ENCODE assay signal across 24 cellular contexts in the genomic region with DNA sequence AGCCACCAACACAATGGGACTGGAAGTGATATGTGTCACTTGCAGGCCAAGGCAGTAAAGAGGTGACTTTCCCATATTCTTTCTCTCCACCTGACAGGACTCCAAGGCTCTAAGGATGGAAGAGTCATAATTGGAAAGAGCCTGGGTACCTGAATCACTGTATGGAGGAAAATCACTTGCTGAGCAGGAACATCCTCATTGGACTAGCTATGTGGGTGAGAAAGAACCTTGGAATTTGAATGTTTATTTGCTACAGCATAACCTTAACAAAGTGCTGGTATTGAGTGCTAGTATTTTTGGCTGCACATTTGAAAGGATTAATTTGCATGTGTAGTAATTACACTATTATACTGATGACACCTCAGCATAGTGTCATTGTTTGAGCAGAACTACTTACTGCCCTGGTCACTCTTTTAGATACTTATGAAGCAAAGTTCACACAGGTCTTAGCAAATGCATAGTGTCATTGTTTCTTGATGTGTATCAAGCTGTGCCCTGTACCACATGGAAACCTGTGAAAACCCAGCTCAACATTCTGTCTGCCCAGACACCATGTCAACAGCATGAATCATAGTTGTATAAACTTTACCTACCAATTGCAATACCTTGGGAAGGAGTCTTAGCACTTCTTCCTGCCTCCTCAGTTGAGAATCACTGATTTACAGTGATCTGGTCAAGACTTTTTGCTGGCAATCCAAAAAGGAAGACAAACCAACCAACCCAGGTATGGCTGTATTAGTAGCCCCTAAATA. TPM values are rescaled to one million over a fixed set of nuclear protein-coding genes. Genes with fewer than 3 reads are reported as not detected.
A peak's percentile ranks its signal among the peaks of the same experiment; 100 is the strongest.
DNase-seq lines count a peak whose midpoint lies in the region; ATAC-seq and TF ChIP-seq lines count a peak whose summit lies in the region.
"Had no signal": no experiment of that assay in that cellular context is flagged by ENCODE, and none has a peak within 500 bp of the region (broad histone marks: within the 10 kb centered on the region; RNA-seq: fewer than 3 reads in every experiment).

No MANE protein-coding gene starts in this region.

- peak; percentile 78 for DNase-seq in SIG-M5 treated with dmso at 0.1 percent for 504 hours (lab: John Stamatoyannopoulos, UW; ENCODE audit: unreplicated experiment)
- DNase-seq in SIG-M5 (lab: John Stamatoyannopoulos, UW), result no peak
- no peak for DNase-seq in RWPE2 (ENCODE audit: low spot score)
- DNase-seq in foreskin keratinocyte, result peak; percentile 92 to 93
- no peak for DNase-seq in type B pancreatic cell (ENCODE audit: extremely low spot score, unreplicated experiment)
- DNase-seq in MG63, result no peak
- no peak for DNase-seq in NCI-H187 treated with DMSO at 0.1 percent for 48 hours (lab: John Stamatoyannopoulos, UW)
- no peak for DNase-seq in cortex of kidney (lab: John Stamatoyannopoulos, UW)
- DNase-seq: activated CD4-positive, alpha-beta T cell treated with anti-CD3 and anti-CD28 coated beads for 36 hours; activated naive CD8-positive, alpha-beta T cell treated with anti-CD3 and anti-CD28 coated beads for 36 hours; body of pancreas; endodermal cell; hippocampal formation; KBM-7; naive B cell; NCI-H2081; right cardiac atrium; stimulated activated CD4-positive, alpha-beta T cell treated with anti-CD3 and anti-CD28 coated beads, Interleukin-15, amount 100 ng/mL, for 24 hours; SW 1271 had no signal

- H3K4me1 ChIP-seq in RWPE2 (ENCODE audit: insufficient read depth, poor library complexity, severe bottlenecking), result peaks cover 74% of the 10 kb centered on the region
- H3K4me1 ChIP-seq in foreskin keratinocyte, result peaks cover 55% of the 10 kb centered on the region

- TF ChIP-seq CTCF in RWPE2 (IDR thresholded peaks at IDR 0.05; ENCODE audit: poor library complexity, severe bottlenecking) (no peak), foreskin keratinocyte (conservative IDR thresholded peaks at IDR 0.05) (no peak), type B pancreatic cell (conservative IDR thresholded peaks at IDR 0.05) (no peak)

- H3K27me3 ChIP-seq in RWPE2 (ENCODE audit: insufficient read depth, poor library complexity, severe bottlenecking) (no peaks in the 10 kb centered on the region), foreskin keratinocyte (no peaks in the 10 kb centered on the region), MG63 (no peaks in the 10 kb centered on the region)
- H3K27me3 ChIP-seq: BLaER1, body of pancreas had no signal

- H3K9me3 Mint-ChIP-seq in type B pancreatic cell, result no peaks in the 10 kb centered on the region
- H3K9me3 Mint-ChIP-seq: activated naive CD8-positive, alpha-beta T cell treated with anti-CD3 and anti-CD28 coated beads for 36 hours; activated T-helper 2 cell treated with anti-CD3 and anti-CD28 coated beads, Interferon-gamma antibody, Interleukin-2, Interleukin-4, amounts not matched to agents 10 μg/mL and 5 μg/mL and 100 μg/mL, durations not matched to agents 14 hours and 24 hours and 36 hours; endodermal cell had no signal

- H3K36me3 ChIP-seq in RWPE2 (ENCODE audit: low read depth), result no peaks in the 10 kb centered on the region
- no peaks in the 10 kb centered on the region for H3K36me3 ChIP-seq in MG63
- H3K36me3 ChIP-seq: BLaER1 had no signal

- H3K4me3 Mint-ChIP-seq in type B pancreatic cell, result no peak overlapping the region
- H3K4me3 Mint-ChIP-seq: activated CD4-positive, alpha-beta T cell treated with anti-CD3 and anti-CD28 coated beads for 36 hours; activated naive CD8-positive, alpha-beta T cell treated with anti-CD3 and anti-CD28 coated beads for 36 hours; endodermal cell; naive B cell had no signal

- peak overlapping the region; percentile 43 for H3K27ac Mint-ChIP-seq in type B pancreatic cell
- H3K27ac Mint-ChIP-seq: activated CD4-positive, alpha-beta T cell treated with anti-CD3 and anti-CD28 coated beads for 36 hours; activated naive CD8-positive, alpha-beta T cell treated with anti-CD3 and anti-CD28 coated beads for 36 hours; activated T-helper 2 cell treated with anti-CD3 and anti-CD28 coated beads, Interferon-gamma antibody, Interleukin-2, Interleukin-4, amounts not matched to agents 10 μg/mL and 5 μg/mL and 100 μg/mL, durations not matched to agents 14 hours and 24 hours and 36 hours; endodermal cell; naive B cell had no signal

- no peaks in the 10 kb centered on the region for H3K36me3 Mint-ChIP-seq in type B pancreatic cell
- H3K36me3 Mint-ChIP-seq: activated naive CD8-positive, alpha-beta T cell treated with anti-CD3 and anti-CD28 coated beads for 36 hours; naive B cell had no signal

- H3K27me3 Mint-ChIP-seq in type B pancreatic cell, result peaks cover 26% of the 10 kb centered on the region

- peak overlapping the region; percentile 100 for H3K27ac ChIP-seq in RWPE2 (ENCODE audit: poor library complexity, severe bottlenecking)
- peak overlapping the region; percentile 70 for H3K27ac ChIP-seq in foreskin keratinocyte
- H3K27ac ChIP-seq: BLaER1, body of pancreas, HL-60 had no signal

- ATAC-seq in RWPE2 (ENCODE audit: low read depth) (peak; percentile 55), foreskin keratinocyte (peak; percentile 35)
- ATAC-seq: activated CD4-positive, alpha-beta T cell treated with anti-CD3 and anti-CD28 coated beads for 36 hours; body of pancreas; right cardiac atrium; Right ventricle myocardium inferior had no signal

- H3K9me3 ChIP-seq in RWPE2 (ENCODE audit: severe bottlenecking), result no peaks in the 10 kb centered on the region
- peaks cover 8% of the 10 kb centered on the region for H3K9me3 ChIP-seq in MG63
- H3K9me3 ChIP-seq: body of pancreas, Caco-2 had no signal

- peaks cover 9% of the 10 kb centered on the region for H3K4me1 Mint-ChIP-seq in type B pancreatic cell (ENCODE audit: unreplicated experiment)

- H3K4me3 ChIP-seq in RWPE2 (ENCODE audit: severe bottlenecking) (no peak overlapping the region), MG63 (no peak overlapping the region)
- H3K4me3 ChIP-seq: BLaER1, body of pancreas had no signal

RNA-seq across cellular contexts. Expression of a gene that starts 5.1 kb away (rescaled TPM):
- total RNA-seq in foreskin keratinocyte (1,585 and 1,601 TPM in 2 replicates), type B pancreatic cell (ENCODE audit: low replicate concordance) (316 and 1,258 TPM in 2 replicates)
- 2,964 and 3,214 TPM in 2 replicates for polyA plus RNA-seq in foreskin keratinocyte
- 213 and 271 TPM in 2 replicates for total RNA-seq in MG63 (2014; rRNA removed; shearing (Covaris generic); ENCODE audit: low replicate concordance)

RNA-seq across cellular contexts. Expression of a gene that starts 38.0 kb away (rescaled TPM):
- 3,510 and 4,063 TPM in 2 replicates for total RNA-seq in foreskin keratinocyte
- 7,478 and 9,136 TPM in 2 replicates for polyA plus RNA-seq in foreskin keratinocyte
- 511 and 1,438 TPM in 2 replicates for total RNA-seq in type B pancreatic cell (ENCODE audit: low replicate concordance)
- 347 and 507 TPM in 2 replicates for total RNA-seq in MG63 (2014; rRNA removed; shearing (Covaris generic); ENCODE audit: low replicate concordance)

Comparison
In these comparisons a context has a peak if more than half of its experiments do, and no peak if none do; other contexts are left out.
1. DNase-seq: peak in SIG-M5 treated with dmso at 0.1 percent for 504 hours (single experiment) and foreskin keratinocyte (2 of 2); none in SIG-M5 (single experiment), RWPE2 (single experiment), type B pancreatic cell (single experiment), MG63 (single experiment), NCI-H187 treated with DMSO at 0.1 percent for 48 hours (single experiment) and cortex of kidney (single experiment).